ENCODE assay signal across 23 cellular contexts in the genomic region with DNA sequence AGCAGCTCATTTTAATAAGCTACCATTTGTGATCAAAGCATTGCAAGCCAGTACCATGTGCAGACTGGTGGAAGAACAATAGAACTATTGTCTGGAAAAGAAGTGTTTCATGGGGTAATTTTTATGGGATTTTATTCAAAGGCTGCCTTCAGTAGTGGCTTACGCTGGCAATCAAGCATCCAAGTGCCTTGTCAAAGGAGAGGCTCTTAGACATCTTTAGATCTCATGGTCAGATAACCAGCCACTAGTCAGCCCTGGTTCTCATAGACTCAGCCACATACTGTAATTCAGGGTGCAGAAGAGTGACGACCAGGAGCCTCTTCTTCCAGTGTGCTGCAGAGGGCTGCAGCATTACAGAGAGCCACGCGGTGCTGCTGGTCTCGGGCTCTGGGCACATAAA.
DNase-seq lines count a peak whose midpoint lies in the region; ATAC-seq, FAIRE-seq and TF ChIP-seq lines count a peak whose summit lies in the region.
"Had no signal": no experiment of that assay in that cellular context is flagged by ENCODE, and none has a peak within 500 bp of the region (broad histone marks: within the 10 kb centered on the region; RNA-seq: fewer than 3 reads in every experiment).

No MANE protein-coding gene starts in this region.

- H2BK12ac ChIP-seq in trophoblast cell (ENCODE audit: low read length) = no peak overlapping the region

- H3K36me3 ChIP-seq in Caco-2 (ENCODE audit: control insufficient read depth, insufficient read depth, low read length) (no peaks in the 10 kb centered on the region), K562 (ENCODE audit: control insufficient read depth, insufficient read depth, low read length) (no peaks in the 10 kb centered on the region), trophoblast cell (ENCODE audit: control insufficient read depth in 1 of 2, insufficient read depth in 2 of 2, low read length in 2 of 2) (peaks cover 0 to 1% of the 10 kb centered on the region in 2 experiments), osteoblast (ENCODE audit: insufficient read depth, low read length) (no peaks in the 10 kb centered on the region)
- H3K36me3 ChIP-seq: ovary, right atrium auricular region, spleen, thoracic aorta had no signal

- peak overlapping the region; percentile 54 for H4K8ac ChIP-seq in trophoblast cell (ENCODE audit: low read depth, low read length)

- no peaks in the 10 kb centered on the region for H3K9me3 Mint-ChIP-seq in Caco-2 (ENCODE audit: unreplicated experiment)
- H3K9me3 Mint-ChIP-seq: activated B cell treated with CpG ODN at 0.5 μM for 24 hours; natural killer cell treated with Interleukin-12 subunit alpha and Interleukin-12 subunit beta and Interleukin-15 and Interleukin-18, amount 100 ng/mL, for 72 hours; stimulated activated memory B cell treated with anti-CD40 and anti-IgM and Interleukin-4, amounts not matched to agents 10 μg/mL and 1 μg/mL and 100 μg/mL, for 72 hours had no signal

- no peaks in the 10 kb centered on the region for H3K9me1 ChIP-seq in K562 (ENCODE audit: control insufficient read depth, insufficient read depth, low read length)

- H3K9me3 ChIP-seq in Caco-2 (no peaks in the 10 kb centered on the region; the same call in 1 of the 2 replicates), K562 (replicated peaks; ENCODE audit: control insufficient read depth, insufficient read depth, low read depth, low read length) (no peaks in the 10 kb centered on the region), trophoblast cell (ENCODE audit: insufficient read depth, low read depth, low read length) (no peaks in the 10 kb centered on the region), osteoblast (ENCODE audit: low read depth, low read length) (no peaks in the 10 kb centered on the region)
- H3K9me3 ChIP-seq: BLaER1, ovary, right atrium auricular region, spleen, thoracic aorta had no signal

- no peaks in the 10 kb centered on the region for H4K20me1 ChIP-seq in K562 (replicated peaks; ENCODE audit: control insufficient read depth, insufficient read depth, low read length)
- peaks cover 2% of the 10 kb centered on the region for H4K20me1 ChIP-seq in osteoblast (ENCODE audit: insufficient read depth, low read length)
- H4K20me1 ChIP-seq: BLaER1 had no signal

- H2AK5ac ChIP-seq in trophoblast cell (ENCODE audit: low read length) = no peak overlapping the region

- no peaks in the 10 kb centered on the region for H3K27me3 ChIP-seq in Caco-2 (replicated peaks; ENCODE audit: control insufficient read depth, insufficient read depth, low read length)
- H3K27me3 ChIP-seq in K562 (ENCODE audit: control insufficient read depth in 2 of 2, insufficient read depth in 2 of 2, low read length in 2 of 2) = no peaks in the 10 kb centered on the region
- no peaks in the 10 kb centered on the region for H3K27me3 ChIP-seq in trophoblast cell (ENCODE audit: insufficient read depth, low read length)
- no peaks in the 10 kb centered on the region for H3K27me3 ChIP-seq in osteoblast (ENCODE audit: insufficient read depth, low read length)
- H3K27me3 ChIP-seq: BLaER1, ovary, right atrium auricular region, spleen had no signal

- H3K79me1 ChIP-seq in trophoblast cell (ENCODE audit: low read length) = no peaks in the 10 kb centered on the region

- POLR2A ChIA-PET in Caco-2 (lab: Charles Lee) = no interaction called here
- POLR2A ChIA-PET in K562 (lab: Yijun Ruan, JAX) = interaction anchor here (0.5 to 0.6 kb wide), 2 partner anchors 344 to 518 kb away, joined by 3 read pairs; no protein-coding TSS in a partner anchor

- H4K12ac ChIP-seq in trophoblast cell (ENCODE audit: low read depth, low read length) = peak overlapping the region; percentile 18

- intact Hi-C loops in Caco-2 (cut with micrococcal nuclease; ENCODE audit: unreplicated experiment) = no loop called here
- intact Hi-C loops in K562 (cut with micrococcal nuclease) = loop anchor here (10.0 kb wide), 1 partner anchor 539 kb away; no protein-coding TSS in a partner anchor

- H3K14ac ChIP-seq in trophoblast cell (ENCODE audit: low read length) = no peak overlapping the region

- H3K27me3 Mint-ChIP-seq in Caco-2 (ENCODE audit: insufficient read depth, unreplicated experiment) = no peaks in the 10 kb centered on the region
- H3K27me3 Mint-ChIP-seq: activated B cell treated with CpG ODN at 0.5 μM for 24 hours; natural killer cell treated with Interleukin-12 subunit alpha and Interleukin-12 subunit beta and Interleukin-15 and Interleukin-18, amount 100 ng/mL, for 72 hours; stimulated activated memory B cell treated with anti-CD40 and anti-IgM and Interleukin-4, amounts not matched to agents 10 μg/mL and 1 μg/mL and 100 μg/mL, for 72 hours had no signal

- WGBS in K562 (ENCODE audit: insufficient coverage, low coverage, missing lambda C conversion rate) = 64% methylated on average over 5 of the region's 5 CpGs
- no CpG with 5 or more reads among the region's 5 CpGs for WGBS in trophoblast cell (ENCODE audit: extremely low coverage, insufficient coverage, insufficient read length)

- no peak overlapping the region for H2AFZ ChIP-seq in K562 (ENCODE audit: low read depth, low read length)
- H2AFZ ChIP-seq in trophoblast cell (ENCODE audit: insufficient read depth, low read length, poor library complexity) = no peak overlapping the region
- no peak overlapping the region for H2AFZ ChIP-seq in osteoblast (ENCODE audit: low read length)

- no peak for TF ChIP-seq POLR2A in K562 (conservative IDR thresholded peaks at IDR 0.05)

- CTCF ChIA-PET in Caco-2 (lab: Charles Lee) = no interaction called here
- CTCF ChIA-PET in K562 (lab: Yijun Ruan, JAX; ENCODE audit: low intra/inter-chr PET ratio) = no interaction called here

- DNase-seq in Caco-2 (no peak), LoVo (ENCODE audit: low spot score) (peak; percentile 17), K562 (ENCODE audit: extremely low read depth in 1 of 4, low spot score in 3 of 4) (no peak), trophoblast cell (no peak), NCI-H748 treated with DMSO at 0.1 percent for 48 hours (lab: John Stamatoyannopoulos, UW) (no peak), NCI-H1417 treated with DMSO at 0.1 percent for 48 hours (lab: John Stamatoyannopoulos, UW) (no peak), osteoblast (ENCODE audit: insufficient read length, low spot score, missing footprints) (no peak)
- DNase-seq in activated CD4-positive, alpha-beta T cell treated with anti-CD3 and anti-CD28 coated beads for 4 hours = no peak
- DNase-seq: activated B cell treated with CpG ODN at 0.5 μM for 24 hours; activated CD4-positive, alpha-beta T cell treated with anti-CD3 and anti-CD28 coated beads, Interleukin-2, amount 50 U/mL, for 48 hours; activated effector memory CD4-positive, alpha-beta T cell treated with Interleukin-2 at 50 U/mL for 16 hours; ovary; spleen; stimulated activated CD4-positive, alpha-beta T cell treated with anti-CD3 and anti-CD28 coated beads, Interleukin-2, amount 100 ng/mL, for 48 hours had no signal

- FAIRE-seq in K562 (lab: Jason Lieb, UNC) = no peak

- H3K23ac ChIP-seq in trophoblast cell (ENCODE audit: low read length) = no peak overlapping the region

- TF ChIP-seq EP300 in K562 (IDR thresholded peaks at IDR 0.05; ENCODE audit: low read length) = no peak

- H3K4me3 Mint-ChIP-seq in Caco-2 (ENCODE audit: unreplicated experiment) = no peak overlapping the region
- H3K4me3 Mint-ChIP-seq: activated B cell treated with CpG ODN at 0.5 μM for 24 hours; natural killer cell treated with Interleukin-12 subunit alpha and Interleukin-12 subunit beta and Interleukin-15 and Interleukin-18, amount 100 ng/mL, for 72 hours; stimulated activated memory B cell treated with anti-CD40 and anti-IgM and Interleukin-4, amounts not matched to agents 10 μg/mL and 1 μg/mL and 100 μg/mL, for 72 hours had no signal

- H3K27ac ChIP-seq in K562 (ENCODE audit: extremely low read depth, low read depth, low read length) (no peak overlapping the region), trophoblast cell (ENCODE audit: low read depth, low read length) (no peak overlapping the region), osteoblast (ENCODE audit: low read depth, low read length) (no peak overlapping the region)
- H3K27ac ChIP-seq: BLaER1, epithelial cell of prostate, ovary, right atrium auricular region, RWPE1, spleen, thoracic aorta had no signal

- BruUV-seq in Caco-2 (replicated peaks; lab: Mats Ljungman, UMichigan) (no TSS peak), K562 (replicated peaks; lab: Mats Ljungman, UMichigan) (no TSS peak)

- peaks cover 27% of the 10 kb centered on the region for H3K4me1 Mint-ChIP-seq in Caco-2 (ENCODE audit: low read depth, unreplicated experiment)
- H3K4me1 Mint-ChIP-seq: activated B cell treated with CpG ODN at 0.5 μM for 24 hours; stimulated activated memory B cell treated with anti-CD40 and anti-IgM and Interleukin-4, amounts not matched to agents 10 μg/mL and 1 μg/mL and 100 μg/mL, for 72 hours had no signal

- no peak overlapping the region for H2BK120ac ChIP-seq in trophoblast cell (ENCODE audit: insufficient read depth, low read length, poor library complexity)

- H3K9ac ChIP-seq in K562 (ENCODE audit: insufficient read depth in 1 of 2, low read depth in 2 of 2, low read length in 2 of 2) (no peak overlapping the region), trophoblast cell (ENCODE audit: low read length) (no peak overlapping the region)
- H3K9ac ChIP-seq: BLaER1 had no signal

- no peak overlapping the region for H3K18ac ChIP-seq in trophoblast cell (ENCODE audit: low read length)

- no peak overlapping the region for H3K4ac ChIP-seq in trophoblast cell (ENCODE audit: low read depth, low read length)

- in situ Hi-C loops in K562 (cut with MboI) = no loop called here

- TF ChIP-seq CTCF in Caco-2 (IDR thresholded peaks at IDR 0.05; ENCODE audit: insufficient read depth in 1 of 2, low read depth in 1 of 2, low read length in 1 of 2, severe bottlenecking in 1 of 2, unreplicated experiment in 1 of 2) (no peak), K562 (IDR thresholded peaks at IDR 0.05 in 2 of 3, conservative IDR thresholded peaks at IDR 0.05 in 1 of 3; ENCODE audit: insufficient read depth in 2 of 3, low read depth in 1 of 3, low read length in 3 of 3) (no peak), osteoblast (IDR thresholded peaks at IDR 0.05; ENCODE audit: extremely low read depth, low read depth, low read length) (no peak)

- H3K4me3 ChIP-seq in Caco-2 (ENCODE audit: low read depth, low read length) = no peak overlapping the region
- H3K4me3 ChIP-seq in K562 = no peak overlapping the region
- H3K4me3 ChIP-seq in trophoblast cell (ENCODE audit: low read depth, low read length) = no peak overlapping the region
- H3K4me3 ChIP-seq in osteoblast (ENCODE audit: insufficient read depth, low read length) = no peak overlapping the region
- H3K4me3 ChIP-seq: BLaER1, ovary, right atrium auricular region, spleen, thoracic aorta had no signal

- no peaks in the 10 kb centered on the region for H3K36me3 Mint-ChIP-seq in Caco-2 (ENCODE audit: insufficient read depth, unreplicated experiment)
- H3K36me3 Mint-ChIP-seq: natural killer cell treated with Interleukin-12 subunit alpha and Interleukin-12 subunit beta and Interleukin-15 and Interleukin-18, amount 100 ng/mL, for 72 hours; stimulated activated memory B cell treated with anti-CD40 and anti-IgM and Interleukin-4, amounts not matched to agents 10 μg/mL and 1 μg/mL and 100 μg/mL, for 72 hours had no signal

- H2BK5ac ChIP-seq in trophoblast cell (ENCODE audit: low read depth, low read length, poor library complexity) = no peak overlapping the region

- H3K79me2 ChIP-seq in K562 (ENCODE audit: control insufficient read depth, insufficient read depth, low read length) (no peaks in the 10 kb centered on the region), trophoblast cell (ENCODE audit: control insufficient read depth, insufficient read depth, low read length, poor library complexity) (peaks cover 2% of the 10 kb centered on the region), osteoblast (ENCODE audit: insufficient read depth, low read length) (no peaks in the 10 kb centered on the region)

- H3K4me2 ChIP-seq in K562 (ENCODE audit: insufficient read depth, low read length) = no peak overlapping the region
- H3K4me2 ChIP-seq in trophoblast cell (ENCODE audit: low read length) = no peak overlapping the region
- no peak overlapping the region for H3K4me2 ChIP-seq in osteoblast (ENCODE audit: insufficient read depth, low read length)
- H3K4me2 ChIP-seq: BLaER1 had no signal

- H3K4me1 ChIP-seq in Caco-2 (peaks cover 38% of the 10 kb centered on the region), K562 (replicated peaks in 1 of 2; ENCODE audit: control insufficient read depth in 2 of 2, insufficient read depth in 2 of 2, low read length in 2 of 2) (no peaks in the 10 kb centered on the region; a peak in 1 of 5 replicates), trophoblast cell (ENCODE audit: control insufficient read depth in 1 of 2, insufficient read depth in 2 of 2, low read length in 2 of 2) (peaks cover 5 to 6% of the 10 kb centered on the region in 2 experiments), osteoblast (ENCODE audit: insufficient read depth, low read length) (peaks cover 6% of the 10 kb centered on the region)
- H3K4me1 ChIP-seq: BLaER1 had no signal

- no peak for TF ChIP-seq RAD21 in K562 (CRISPR knock-in tag; conservative IDR thresholded peaks at IDR 0.05 in 1 of 2, IDR thresholded peaks at IDR 0.05 in 1 of 2)

- peak overlapping the region; percentile 67 for H3K27ac Mint-ChIP-seq in Caco-2 (ENCODE audit: unreplicated experiment)
- H3K27ac Mint-ChIP-seq: activated B cell treated with CpG ODN at 0.5 μM for 24 hours; natural killer cell treated with Interleukin-12 subunit alpha and Interleukin-12 subunit beta and Interleukin-15 and Interleukin-18, amount 100 ng/mL, for 72 hours; stimulated activated memory B cell treated with anti-CD40 and anti-IgM and Interleukin-4, amounts not matched to agents 10 μg/mL and 1 μg/mL and 100 μg/mL, for 72 hours had no signal

- H4K91ac ChIP-seq in trophoblast cell (ENCODE audit: low read depth, low read length) = no peak overlapping the region

- ATAC-seq in K562 = peak; percentile 53
- ATAC-seq: left lobe of liver; natural killer cell treated with Interleukin-12 subunit alpha and Interleukin-12 subunit beta and Interleukin-15 and Interleukin-18, amount 100 ng/mL, for 72 hours; SK-N-SH treated with all-trans-retinoic acid at 6 μM for 48 hours; stimulated activated memory B cell treated with anti-CD40 and anti-IgM and Interleukin-4, amounts not matched to agents 10 μg/mL and 1 μg/mL and 100 μg/mL, for 72 hours had no signal
